In the genomic region with DNA sequence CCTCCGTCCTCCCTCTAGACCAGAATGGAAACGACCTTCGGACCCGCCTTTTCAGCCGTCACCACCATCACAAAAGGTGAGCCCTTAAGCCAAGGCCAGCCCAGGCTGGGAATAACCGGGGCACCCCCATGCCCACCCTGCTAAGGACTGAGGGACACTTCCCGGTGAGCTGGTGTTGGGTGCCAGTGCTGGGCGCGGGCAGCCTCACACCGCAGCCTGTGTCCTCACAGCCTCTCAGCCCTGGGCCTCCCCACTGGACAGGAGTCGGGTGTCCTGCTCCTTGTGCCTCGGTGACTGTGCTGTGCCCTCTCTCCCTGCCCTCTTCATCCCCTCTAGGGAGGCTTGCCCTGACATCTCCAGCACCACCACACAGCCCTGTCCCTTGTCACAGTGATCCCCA, we compare ENCODE assay signal across 22 cellular contexts. TPM values are rescaled to one million over a fixed set of nuclear protein-coding genes. Genes with fewer than 3 reads are reported as not detected.
"Had no signal": no experiment of that assay in that cellular context is flagged by ENCODE, and none has a peak within 500 bp of the region (broad histone marks: within the 10 kb centered on the region; RNA-seq: fewer than 3 reads in every experiment).

No MANE protein-coding gene starts in this region.

- H3K4me2 ChIP-seq: smooth muscle cell had no signal

- H3K27me3 ChIP-seq: neutrophil, pancreas, right lobe of liver, testis, upper lobe of right lung had no signal

- DNase-seq: activated CD4-positive, alpha-beta memory T cell treated with anti-CD3 and anti-CD28 coated beads, Interleukin-2, amount 10 ng/mL, durations not matched to agents 7 days and 5 days; activated CD4-positive, alpha-beta T cell treated with anti-CD3 and anti-CD28 coated beads for 48 hours; activated CD4-positive, CD25-positive, alpha-beta regulatory T cell; activated effector memory CD4-positive, alpha-beta T cell treated with Interleukin-2 at 50 U/mL for 16 hours; activated T-cell treated with anti-CD3 and anti-CD28 coated beads, Interleukin-2, amount 50 U/mL, for 48 hours; foreskin melanocyte; glutamatergic neuron; hypothalamus; islet precursor cell; left colon; lower lobe of right lung; naive thymus-derived CD8-positive, alpha-beta T cell; pancreas; stimulated activated CD4-positive, alpha-beta T cell treated with anti-CD3 and anti-CD28 coated beads, Interleukin-4, amount 100 ng/mL, for 1 hour; T1000; testis; upper lobe of right lung had no signal

- H3K27ac Mint-ChIP-seq: activated CD4-positive, alpha-beta memory T cell treated with anti-CD3 and anti-CD28 coated beads, Interleukin-2, amount 10 ng/mL, durations not matched to agents 7 days and 5 days; activated naive CD4-positive, alpha-beta T cell treated with anti-CD3 and anti-CD28 coated beads, Interleukin-2, amount 50 U/mL, for 24 hours had no signal

- H3K9me3 ChIP-seq: lower lobe of right lung, neutrophil, pancreas, right lobe of liver, testis, upper lobe of right lung had no signal

- H3K4me1 ChIP-seq: pancreas had no signal

- H3K9me3 Mint-ChIP-seq: activated CD4-positive, alpha-beta memory T cell treated with anti-CD3 and anti-CD28 coated beads, Interleukin-2, amount 10 ng/mL, durations not matched to agents 7 days and 5 days; activated naive CD4-positive, alpha-beta T cell treated with anti-CD3 and anti-CD28 coated beads, Interleukin-2, amount 50 U/mL, for 24 hours; naive thymus-derived CD8-positive, alpha-beta T cell had no signal

- H3K4me3 Mint-ChIP-seq: activated CD4-positive, alpha-beta memory T cell treated with anti-CD3 and anti-CD28 coated beads, Interleukin-2, amount 10 ng/mL, durations not matched to agents 7 days and 5 days; activated naive CD4-positive, alpha-beta T cell treated with anti-CD3 and anti-CD28 coated beads, Interleukin-2, amount 50 U/mL, for 24 hours; naive thymus-derived CD8-positive, alpha-beta T cell had no signal

- H3K4me3 ChIP-seq: lower lobe of right lung, pancreas, right lobe of liver, smooth muscle cell, testis, upper lobe of right lung had no signal

- H3K27ac ChIP-seq: lower lobe of right lung, neutrophil, pancreas, testis, upper lobe of right lung had no signal

- H3K36me3 Mint-ChIP-seq: activated naive CD4-positive, alpha-beta T cell treated with anti-CD3 and anti-CD28 coated beads, Interleukin-2, amount 50 U/mL, for 24 hours had no signal

- H3K27me3 Mint-ChIP-seq: activated CD4-positive, alpha-beta memory T cell treated with anti-CD3 and anti-CD28 coated beads, Interleukin-2, amount 10 ng/mL, durations not matched to agents 7 days and 5 days; activated naive CD4-positive, alpha-beta T cell treated with anti-CD3 and anti-CD28 coated beads, Interleukin-2, amount 50 U/mL, for 24 hours; naive thymus-derived CD8-positive, alpha-beta T cell had no signal

RNA-seq across cellular contexts. Expression of a gene that starts 17.4 kb away (rescaled TPM):
- total RNA-seq: mesenteric fat pad; naive thymus-derived CD8-positive, alpha-beta T cell; smooth muscle cell had no signal

RNA-seq across cellular contexts. Expression of a gene that starts 30.5 kb away (rescaled TPM):
- total RNA-seq: right lobe of liver had no signal
- polyA plus RNA-seq: naive thymus-derived CD8-positive, alpha-beta T cell had no signal
